ENCODE assay signal across 15 cellular contexts in the genomic region with DNA sequence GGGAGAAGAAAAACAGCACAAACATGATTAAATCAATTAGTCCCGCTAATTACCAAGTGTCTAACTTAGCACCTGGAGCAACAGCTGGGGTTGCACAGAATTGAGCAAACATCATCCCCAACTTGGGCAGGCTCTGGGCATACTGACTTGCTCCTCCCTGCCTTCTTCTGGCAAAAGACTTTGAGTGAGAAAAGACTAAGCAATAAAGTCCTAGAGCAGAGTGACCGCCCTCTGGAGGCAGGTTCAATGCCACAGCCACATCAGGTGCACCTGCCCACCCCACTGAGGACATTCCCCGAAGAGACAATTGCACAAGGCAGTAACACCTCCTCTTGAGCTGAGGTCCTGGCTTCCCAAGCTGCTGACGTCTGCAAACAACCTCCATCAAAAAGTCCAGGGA.
DNase-seq lines count a peak whose midpoint lies in the region; ATAC-seq and TF ChIP-seq lines count a peak whose summit lies in the region.
"Had no signal": no experiment of that assay in that cellular context is flagged by ENCODE, and none has a peak within 500 bp of the region (broad histone marks: within the 10 kb centered on the region; RNA-seq: fewer than 3 reads in every experiment).

No MANE protein-coding gene starts in this region.

- H3K9me3 Mint-ChIP-seq in activated T-cell treated with anti-CD3 and anti-CD28 coated beads, Interleukin-2, amount 50 U/mL, for 4 hours: peaks cover 6% of the 10 kb centered on the region

- no peaks in the 10 kb centered on the region for H3K4me1 ChIP-seq in HEK293 (ENCODE audit: control insufficient read depth, insufficient read depth, low read length)
- peaks cover 10% of the 10 kb centered on the region for H3K4me1 ChIP-seq in RWPE2 (ENCODE audit: insufficient read depth, poor library complexity, severe bottlenecking)
- H3K4me1 ChIP-seq in mucosa of descending colon (ENCODE audit: low read depth): peaks cover 35% of the 10 kb centered on the region

- 0 out of 3 replicates have a peak, but pooled peaks have one; percentile 19 for ATAC-seq in RWPE2 (ENCODE audit: low read depth)
- peak; percentile 58 for ATAC-seq in mucosa of descending colon
- no peak for ATAC-seq in activated T-cell treated with anti-CD3 and anti-CD28 coated beads, Interleukin-2, amount 50 U/mL, for 4 hours
- ATAC-seq in GM18520 (IDR thresholded peaks at IDR 0.05; ENCODE audit: unreplicated experiment): no peak
- ATAC-seq in HG03159 (IDR thresholded peaks at IDR 0.05; ENCODE audit: unreplicated experiment): no peak
- ATAC-seq: CD8-positive, alpha-beta T cell had no signal

- DNase-seq in GM10266 (ENCODE audit: extremely low spot score) (no peak), RWPE2 (ENCODE audit: low spot score) (no peak), mucosa of descending colon (peak in 1 of 3 donors; percentile 60), NCI-H2107 treated with DMSO at 0.1 percent for 48 hours (lab: John Stamatoyannopoulos, UW; ENCODE audit: unreplicated experiment) (no peak)
- no peak for DNase-seq in activated T-cell treated with anti-CD3 and anti-CD28 coated beads, Interleukin-2, amount 50 U/mL, for 4 hours
- DNase-seq: activated gamma-delta T cell treated with Interleukin-2 at 50 U/mL for 16 hours; CD8-positive, alpha-beta T cell; foreskin fibroblast; immature natural killer cell had no signal

- CTCF ChIA-PET in HEK293 (lab: Yijun Ruan, JAX): interaction anchor here (0.5 to 1.7 kb wide), 5 partner anchors 20 to 165 kb away, joined by 3 to 6 read pairs (median 4); no protein-coding TSS in a partner anchor

- H3K9me3 ChIP-seq in HEK293 (ENCODE audit: control insufficient read depth, insufficient read depth, low read depth, low read length) (no peaks in the 10 kb centered on the region; the same call in 1 of the 2 replicates), RWPE2 (ENCODE audit: severe bottlenecking) (no peaks in the 10 kb centered on the region), mucosa of descending colon (no peaks in the 10 kb centered on the region)
- H3K9me3 ChIP-seq: suprapubic skin had no signal

- H3K4me3 ChIP-seq in HEK293 (ENCODE audit: low read depth, low read length) (no peak overlapping the region), RWPE2 (ENCODE audit: severe bottlenecking) (no peak overlapping the region), mucosa of descending colon (no peak overlapping the region)
- H3K4me3 ChIP-seq: suprapubic skin had no signal

- H3K4me1 Mint-ChIP-seq in activated T-cell treated with anti-CD3 and anti-CD28 coated beads, Interleukin-2, amount 50 U/mL, for 4 hours (ENCODE audit: low read depth): no peaks in the 10 kb centered on the region
- H3K4me1 Mint-ChIP-seq: immature natural killer cell had no signal

- H3K36me3 ChIP-seq in HEK293 (ENCODE audit: control insufficient read depth in 2 of 2, insufficient read depth in 1 of 2, low read length in 2 of 2) (no peaks in the 10 kb centered on the region), RWPE2 (ENCODE audit: low read depth) (peaks cover 3% of the 10 kb centered on the region), mucosa of descending colon (ENCODE audit: low read depth) (no peaks in the 10 kb centered on the region)
- H3K36me3 ChIP-seq: suprapubic skin had no signal

- H3K27me3 Mint-ChIP-seq in activated T-cell treated with anti-CD3 and anti-CD28 coated beads, Interleukin-2, amount 50 U/mL, for 4 hours (ENCODE audit: low read depth): peaks cover 7% of the 10 kb centered on the region

- H3K27me3 ChIP-seq in RWPE2 (ENCODE audit: insufficient read depth, poor library complexity, severe bottlenecking): no peaks in the 10 kb centered on the region
- H3K27me3 ChIP-seq: suprapubic skin had no signal

- POLR2A ChIA-PET in HEK293 (lab: Yijun Ruan, JAX): no interaction called here

- intact Hi-C loops in mucosa of descending colon (cut with DNase I, micrococcal nuclease): no loop called here

- H3K4me3 Mint-ChIP-seq in activated T-cell treated with anti-CD3 and anti-CD28 coated beads, Interleukin-2, amount 50 U/mL, for 4 hours: no peak overlapping the region
- H3K4me3 Mint-ChIP-seq: brain; CD8-positive, alpha-beta T cell; immature natural killer cell; mesothelial cell of epicardium had no signal

- H3K27ac ChIP-seq in HEK293 (ENCODE audit: extremely low read depth, low read depth, low read length): no peak overlapping the region
- no peak overlapping the region for H3K27ac ChIP-seq in RWPE2 (ENCODE audit: poor library complexity, severe bottlenecking)
- H3K27ac ChIP-seq: suprapubic skin had no signal

- TF ChIP-seq CTCF in GM10266 (IDR thresholded peaks at IDR 0.05; ENCODE audit: control insufficient read depth, insufficient read depth, low read depth, missing control alignments) (peak; percentile 11), HEK293 (tag by site-specific recombination; IDR thresholded peaks at IDR 0.05) (no peak), RWPE2 (IDR thresholded peaks at IDR 0.05; ENCODE audit: poor library complexity, severe bottlenecking) (peak; percentile 9), mucosa of descending colon (IDR thresholded peaks at IDR 0.05) (no peak)

- H3K36me3 Mint-ChIP-seq in activated T-cell treated with anti-CD3 and anti-CD28 coated beads, Interleukin-2, amount 50 U/mL, for 4 hours (ENCODE audit: insufficient read depth): no peaks in the 10 kb centered on the region
- H3K36me3 Mint-ChIP-seq: CD8-positive, alpha-beta T cell; immature natural killer cell had no signal

TF ChIP-seq in HEK293, 187 proteins besides CTCF, POLR2A, EP300 and RAD21:
- TF ChIP-seq ZNF677 (tag by site-specific recombination; IDR thresholded peaks at IDR 0.05) (peak; percentile 74; the same call in 1 of the 2 replicates), ZNF112 (tag by site-specific recombination; IDR thresholded peaks at IDR 0.05) (no peak)
- TF ChIP-seq, protein P1, sequence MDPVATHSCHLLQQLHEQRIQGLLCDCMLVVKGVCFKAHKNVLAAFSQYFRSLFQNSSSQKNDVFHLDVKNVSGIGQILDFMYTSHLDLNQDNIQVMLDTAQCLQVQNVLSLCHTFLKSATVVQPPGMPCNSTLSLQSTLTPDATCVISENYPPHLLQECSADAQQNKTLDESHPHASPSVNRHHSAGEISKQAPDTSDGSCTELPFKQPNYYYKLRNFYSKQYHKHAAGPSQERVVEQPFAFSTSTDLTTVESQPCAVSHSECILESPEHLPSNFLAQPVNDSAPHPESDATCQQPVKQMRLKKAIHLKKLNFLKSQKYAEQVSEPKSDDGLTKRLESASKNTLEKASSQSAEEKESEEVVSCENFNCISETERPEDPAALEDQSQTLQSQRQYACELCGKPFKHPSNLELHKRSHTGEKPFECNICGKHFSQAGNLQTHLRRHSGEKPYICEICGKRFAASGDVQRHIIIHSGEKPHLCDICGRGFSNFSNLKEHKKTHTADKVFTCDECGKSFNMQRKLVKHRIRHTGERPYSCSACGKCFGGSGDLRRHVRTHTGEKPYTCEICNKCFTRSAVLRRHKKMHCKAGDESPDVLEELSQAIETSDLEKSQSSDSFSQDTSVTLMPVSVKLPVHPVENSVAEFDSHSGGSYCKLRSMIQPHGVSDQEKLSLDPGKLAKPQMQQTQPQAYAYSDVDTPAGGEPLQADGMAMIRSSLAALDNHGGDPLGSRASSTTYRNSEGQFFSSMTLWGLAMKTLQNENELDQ (tag by site-specific recombination; IDR thresholded peaks at IDR 0.05; ENCODE audit: low read depth): no peak

Comparison
In these comparisons a context has a peak if more than half of its experiments do, and no peak if none do; other contexts are left out.
1. CTCF ChIP-seq: peak in GM10266 (single experiment) and RWPE2 (single experiment); none in HEK293 (single experiment) and mucosa of descending colon (single experiment).
2. ATAC-seq: peak in RWPE2 (single experiment) and mucosa of descending colon (single experiment); none in activated T-cell treated with anti-CD3 and anti-CD28 coated beads, Interleukin-2, amount 50 U/mL, for 4 hours (0 of 2), GM18520 (single experiment) and HG03159 (single experiment).